Comparison of ENCODE assay signal across 21 cellular contexts in the genomic region with DNA sequence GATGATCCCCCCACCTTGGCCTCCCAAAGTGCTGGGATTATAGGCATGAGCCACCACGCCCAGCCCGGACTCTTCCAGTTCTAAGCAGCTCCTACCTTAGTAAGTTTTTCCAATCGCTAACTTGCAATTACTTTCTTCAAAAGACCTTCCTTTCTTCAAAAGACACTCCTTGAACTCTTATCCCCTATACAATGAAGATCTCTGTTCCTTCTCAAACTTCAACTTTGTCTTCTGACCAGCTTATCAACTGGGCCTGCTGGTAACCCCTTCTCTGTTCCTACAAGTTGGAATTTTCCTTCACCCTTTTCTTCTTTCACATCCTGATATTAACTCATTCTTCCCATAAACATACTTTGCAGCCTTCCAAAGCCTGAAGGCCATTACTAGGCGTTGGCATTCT.
"Had no signal": no experiment of that assay in that cellular context is flagged by ENCODE, and none has a peak within 500 bp of the region (broad histone marks: within the 10 kb centered on the region; RNA-seq: fewer than 3 reads in every experiment).

No MANE protein-coding gene starts in this region.

- H3K9ac ChIP-seq: KMS-11, SK-N-SH had no signal

- H3K27ac ChIP-seq: KMS-11, RWPE1, SJSA1 had no signal

- H3K4me3 Mint-ChIP-seq: T-cell; T-helper 1 cell treated with Interleukin-12 subunit alpha and Interleukin-12 subunit beta and Interleukin-4 antibody, amounts not matched to agents 30 μg/mL and 1 μg/mL, for 36 hours had no signal

- H3K9me3 Mint-ChIP-seq: T-cell; T-helper 1 cell treated with Interleukin-12 subunit alpha and Interleukin-12 subunit beta and Interleukin-4 antibody, amounts not matched to agents 30 μg/mL and 1 μg/mL, for 36 hours had no signal

- H3K9me3 ChIP-seq: SJSA1, SK-N-SH had no signal

- H3K4me1 Mint-ChIP-seq: T-cell had no signal

- H3K4me3 ChIP-seq: SJSA1 had no signal

- H3K36me3 ChIP-seq: SJSA1 had no signal

- ATAC-seq: T-cell had no signal

- H3K27ac Mint-ChIP-seq: T-cell; T-helper 1 cell treated with Interleukin-12 subunit alpha and Interleukin-12 subunit beta and Interleukin-4 antibody, amounts not matched to agents 30 μg/mL and 1 μg/mL, for 36 hours had no signal

- H3K27me3 ChIP-seq: SJSA1 had no signal

- H3K36me3 Mint-ChIP-seq: T-cell had no signal

- DNase-seq: Kasumi-1, MM.1S, NCI-H1092 treated with DMSO at 0.1 percent for 48 hours, NCI-H1436, NCI-H187, NCI-H2029 treated with DMSO at 0.1 percent for 48 hours, NCI-H2171 treated with DMSO at 0.1 percent for 48 hours, NCI-H2227 treated with DMSO at 0.1 percent for 48 hours, NCI-H446, NCI-H510A, NCI-H524 treated with DMSO at 0.1 percent for 48 hours, NCI-H69, NCI-H774, SIG-M5, SK-N-SH, SW 1271, T-cell had no signal

- H3K4me2 ChIP-seq: KMS-11, SK-N-SH had no signal
